In the genomic region with DNA sequence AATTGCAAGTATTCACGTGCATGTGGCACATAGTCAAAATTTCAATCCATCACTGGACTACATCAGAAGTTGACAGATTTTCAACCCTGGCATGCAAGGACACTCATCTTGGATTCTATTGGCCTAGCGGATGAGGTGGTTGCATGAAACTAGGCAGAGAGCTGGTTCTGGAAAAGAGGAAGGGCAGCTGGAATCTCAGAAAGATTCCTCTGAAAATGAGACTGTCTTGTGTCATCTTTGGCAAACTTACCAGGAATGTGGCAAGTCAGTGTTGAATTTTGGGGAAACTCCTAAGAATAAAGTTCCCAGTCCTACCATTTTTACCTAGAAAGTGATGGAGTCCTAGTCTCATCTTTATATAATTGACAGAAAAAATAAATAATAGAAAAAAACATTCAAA, we compare ENCODE assay signal across 29 cellular contexts.
"Had no signal": no experiment of that assay in that cellular context is flagged by ENCODE, and none has a peak within 500 bp of the region (broad histone marks: within the 10 kb centered on the region; RNA-seq: fewer than 3 reads in every experiment).

No MANE protein-coding gene starts in this region.

- H3K4me1 ChIP-seq: esophagus muscularis mucosa, foreskin keratinocyte, gastroesophageal sphincter, heart right ventricle, left lung, parathyroid adenoma, right atrium auricular region, suprapubic skin, transverse colon, vagina had no signal

- H3K36me3 Mint-ChIP-seq: mesothelial cell of epicardium, neural progenitor cell had no signal

- H3K36me3 ChIP-seq: esophagus muscularis mucosa, gastroesophageal sphincter, heart right ventricle, left lung, neural progenitor cell, right atrium auricular region, suprapubic skin, transverse colon, vagina had no signal

- H3K4me1 Mint-ChIP-seq: stimulated activated naive CD8-positive, alpha-beta T cell treated with anti-CD3 and anti-CD28 coated beads, Interleukin-15, amount 100 ng/mL, for 72 hours had no signal

- H3K27ac ChIP-seq: coronary artery, esophagus muscularis mucosa, foreskin keratinocyte, gastroesophageal sphincter, heart right ventricle, left lung, neural progenitor cell, parathyroid adenoma, right atrium auricular region, suprapubic skin, transverse colon, vagina had no signal

- H3K27me3 Mint-ChIP-seq: progenitor cell of endocrine pancreas; stimulated activated naive CD8-positive, alpha-beta T cell treated with anti-CD3 and anti-CD28 coated beads, Interleukin-15, amount 100 ng/mL, for 72 hours had no signal

- H3K4me3 ChIP-seq: coronary artery, esophagus muscularis mucosa, gastroesophageal sphincter, heart right ventricle, left lung, neural progenitor cell, right atrium auricular region, smooth muscle cell, suprapubic skin, transverse colon, vagina had no signal

- H3K9me3 Mint-ChIP-seq: nephron had no signal

- DNase-seq: dermis blood vessel endothelial cell; effector memory CD4-positive, alpha-beta T cell; foreskin keratinocyte; heart right ventricle; hippocampal formation; left cardiac atrium; left lung; mesenchymal stem cell; naive thymus-derived CD4-positive, alpha-beta T cell; stimulated activated CD4-positive, alpha-beta T cell treated with anti-CD3 and anti-CD28 coated beads, Interleukin-12 subunit alpha, Interleukin-12 subunit beta, amount 100 ng/mL, for 4 hours; stimulated activated CD4-positive, alpha-beta T cell treated with anti-CD3 and anti-CD28 coated beads, Interleukin-1b, Interleukin-23, amount 100 ng/mL, for 48 hours; stimulated activated CD4-positive, alpha-beta T cell treated with anti-CD3 and anti-CD28 coated beads, Interleukin-4, amount 100 ng/mL, for 1 hour; stimulated activated CD8-positive, alpha-beta memory T cell treated with anti-CD3 and anti-CD28 coated beads, Interleukin-4, amount 100 ng/mL, for 48 hours; stimulated activated naive CD4-positive, alpha-beta T cell; stimulated activated naive CD8-positive, alpha-beta T cell treated with anti-CD3 and anti-CD28 coated beads, Interleukin-15, amount 100 ng/mL, for 72 hours; transverse colon had no signal

- ATAC-seq: foreskin keratinocyte; gastroesophageal sphincter; heart right ventricle; left cardiac atrium; left lung; naive thymus-derived CD4-positive, alpha-beta T cell; sciatic nerve; stimulated activated naive CD8-positive, alpha-beta T cell treated with anti-CD3 and anti-CD28 coated beads, Interleukin-15, amount 100 ng/mL, for 72 hours had no signal

- H3K4me3 Mint-ChIP-seq: mesothelial cell of epicardium; naive thymus-derived CD4-positive, alpha-beta T cell; nephron; neural progenitor cell; stimulated activated naive CD8-positive, alpha-beta T cell treated with anti-CD3 and anti-CD28 coated beads, Interleukin-15, amount 100 ng/mL, for 72 hours had no signal

- H3K27me3 ChIP-seq: esophagus muscularis mucosa, foreskin keratinocyte, gastroesophageal sphincter, heart right ventricle, left lung, neural progenitor cell, right atrium auricular region, suprapubic skin, transverse colon, vagina had no signal

- H3K9me3 ChIP-seq: esophagus muscularis mucosa, gastroesophageal sphincter, left lung, right atrium auricular region, transverse colon, vagina had no signal

- H3K27ac Mint-ChIP-seq: naive thymus-derived CD4-positive, alpha-beta T cell; neural progenitor cell; progenitor cell of endocrine pancreas; stimulated activated naive CD8-positive, alpha-beta T cell treated with anti-CD3 and anti-CD28 coated beads, Interleukin-15, amount 100 ng/mL, for 72 hours had no signal
